8 cellular contexts compared by ENCODE assay signal in genomic region chr6:41278699-41279405, GRCh38.
DNase-seq lines count a peak whose midpoint lies in the region; ATAC-seq and TF ChIP-seq lines count a peak whose summit lies in the region.

No MANE protein-coding gene starts in this region.

- ATAC-seq in HG02885 (IDR thresholded peaks at IDR 0.05; ENCODE audit: poor library complexity, unreplicated experiment) = no peak
- no peak for ATAC-seq in HG02981 (IDR thresholded peaks at IDR 0.05; ENCODE audit: unreplicated experiment)

- peak; percentile 76 for TF ChIP-seq CTCF in GM12873 (IDR thresholded peaks at IDR 0.05; ENCODE audit: insufficient read depth, low read depth, low read length, missing control alignments)

- DNase-seq in NCI-H146 treated with DMSO at 0.1 percent for 48 hours (lab: John Stamatoyannopoulos, UW; ENCODE audit: unreplicated experiment) (peak; percentile 92), T-helper 2 cell (peak in 3 of 5 experiments; percentile 34 to 64 (median 37)), astrocyte of the hippocampus (ENCODE audit: low read depth, low spot score) (peak; percentile 45), left kidney (ENCODE audit: low read depth, low spot score) (peak; percentile 87)
- peak; percentile 38 for DNase-seq in stimulated activated CD8-positive, alpha-beta memory T cell treated with anti-CD3 and anti-CD28 coated beads, Interleukin-12 subunit alpha, Interleukin-12 subunit beta, amount 100 ng/mL, for 24 hours (ENCODE audit: extremely low read depth)

Comparison
In these comparisons a context has a peak if more than half of its experiments do, and no peak if none do; other contexts are left out.
1. DNase-seq: peak in every context shown above with its lines; median percentile 92 in NCI-H146 treated with DMSO at 0.1 percent for 48 hours; 87 in left kidney; 45 in astrocyte of the hippocampus; 38 in stimulated activated CD8-positive, alpha-beta memory T cell treated with anti-CD3 and anti-CD28 coated beads, Interleukin-12 subunit alpha, Interleukin-12 subunit beta, amount 100 ng/mL, for 24 hours; 37 in T-helper 2 cell.